17 cellular contexts compared by ENCODE assay signal in the genomic region with DNA sequence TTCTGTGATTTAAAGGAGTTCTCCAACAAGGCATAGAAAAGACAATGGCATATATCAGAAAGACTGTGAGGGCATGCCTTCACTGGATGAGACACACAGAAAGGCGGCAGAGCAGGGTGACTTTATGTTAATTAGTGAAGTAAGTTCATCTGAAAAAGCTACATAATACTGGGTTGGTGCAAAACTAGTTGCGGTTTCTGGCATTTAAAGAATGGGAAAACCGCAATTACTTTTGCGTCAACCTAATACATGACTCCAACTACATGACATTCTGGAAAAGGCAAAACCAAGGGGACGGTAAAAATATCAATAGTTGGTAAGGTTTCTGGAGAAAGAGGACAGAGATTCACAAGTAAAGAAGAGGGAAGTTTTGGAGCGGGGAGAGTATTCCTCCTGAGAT. TPM values are rescaled to one million over a fixed set of nuclear protein-coding genes. Genes with fewer than 3 reads are reported as not detected.
DNase-seq lines count a peak whose midpoint lies in the region; ATAC-seq, FAIRE-seq and TF ChIP-seq lines count a peak whose summit lies in the region.
"Had no signal": no experiment of that assay in that cellular context is flagged by ENCODE, and none has a peak within 500 bp of the region (broad histone marks: within the 10 kb centered on the region; RNA-seq: fewer than 3 reads in every experiment).

No MANE protein-coding gene starts in this region.

- in situ Hi-C loops in HepG2 (cut with HindIII; ENCODE audit: extremely low pct_ligation_motif_present, low pct_unique_long_range_greater_than_20kb): no loop called here

- H3K79me2 ChIP-seq in HepG2 (ENCODE audit: insufficient read depth, low read length) (no peaks in the 10 kb centered on the region), OCI-LY7 (ENCODE audit: insufficient read depth, low read depth, low read length) (no peaks in the 10 kb centered on the region)

- POLR2A ChIA-PET in HepG2 (lab: Yijun Ruan, JAX): no interaction called here
- POLR2A ChIA-PET in OCI-LY7 (lab: Charles Lee): no interaction called here

- no peak for TF ChIP-seq RAD21 in HepG2 (CRISPR knock-in tag; IDR thresholded peaks at IDR 0.05)

- TF ChIP-seq CTCF in HepG2 (CRISPR knock-in tag; IDR thresholded peaks at IDR 0.05): no peak
- no peak for TF ChIP-seq CTCF in right lobe of liver (IDR thresholded peaks at IDR 0.05)
- no peak for TF ChIP-seq CTCF in cardiac fibroblast (IDR thresholded peaks at IDR 0.05; ENCODE audit: low read depth, low read length)
- TF ChIP-seq CTCF in mesothelial cell of epicardium (IDR thresholded peaks at IDR 0.05; ENCODE audit: unreplicated experiment): no peak
- no peak for TF ChIP-seq CTCF in OCI-LY7 (conservative IDR thresholded peaks at IDR 0.05; ENCODE audit: low read length)

- ATAC-seq in HepG2 (no peak), right lobe of liver (no peak)

- H3K4me3 Mint-ChIP-seq in mesothelial cell of epicardium: no peak overlapping the region
- H3K4me3 Mint-ChIP-seq: CD8-positive, alpha-beta memory T cell had no signal

- WGBS in HepG2 (ENCODE audit: low lambda C conversion rate): 3% methylated on average over 6 of the region's 6 CpGs
- WGBS in right lobe of liver (ENCODE audit: insufficient coverage, low coverage, low lambda C conversion rate, missing lambda C conversion rate): 68% methylated on average over 5 of the region's 6 CpGs

- TF ChIP-seq EP300 in HepG2 (IDR thresholded peaks at IDR 0.05; ENCODE audit: low read depth in 2 of 2, low read length in 2 of 2): no peak
- TF ChIP-seq EP300 in HepG2 (CRISPR knock-in tag; IDR thresholded peaks at IDR 0.05; ENCODE audit: borderline replicate concordance): no peak

- no peak for TF ChIP-seq POLR2A in HepG2 (IDR thresholded peaks at IDR 0.05; ENCODE audit: insufficient read depth in 1 of 2, low read depth in 2 of 2, low read length in 2 of 2)
- no peak for TF ChIP-seq POLR2A in right lobe of liver (IDR thresholded peaks at IDR 0.05)

- H3K9ac ChIP-seq in HepG2 (ENCODE audit: insufficient read depth, low read depth, low read length): no peak overlapping the region
- H3K9ac ChIP-seq: BLaER1 had no signal

- H3K9me2 ChIP-seq in OCI-LY7 (ENCODE audit: insufficient read depth, low read length): no peaks in the 10 kb centered on the region

- H3K9me3 Mint-ChIP-seq in mesothelial cell of epicardium: no peaks in the 10 kb centered on the region
- H3K9me3 Mint-ChIP-seq: CD8-positive, alpha-beta memory T cell had no signal

- FAIRE-seq in HepG2 (lab: Jason Lieb, UNC): no peak

- no peaks in the 10 kb centered on the region for H3K36me3 ChIP-seq in HepG2 (replicated peaks in 1 of 2; ENCODE audit: control insufficient read depth in 1 of 2, insufficient read depth in 2 of 2, low read length in 2 of 2)
- no peaks in the 10 kb centered on the region for H3K36me3 ChIP-seq in right lobe of liver
- no peaks in the 10 kb centered on the region for H3K36me3 ChIP-seq in OCI-LY7 (ENCODE audit: insufficient read depth, low read length)
- H3K36me3 ChIP-seq: BLaER1 had no signal

- H3K36me3 Mint-ChIP-seq in mesothelial cell of epicardium: no peaks in the 10 kb centered on the region
- H3K36me3 Mint-ChIP-seq: CD8-positive, alpha-beta memory T cell had no signal

- H3K4me2 ChIP-seq in HepG2 (ENCODE audit: low read depth, low read length): no peak overlapping the region
- H3K4me2 ChIP-seq in OCI-LY7 (ENCODE audit: low read length): no peak overlapping the region
- H3K4me2 ChIP-seq: BLaER1, PC-9 had no signal

- H3K9me3 ChIP-seq in HepG2 (ENCODE audit: low read length) (no peaks in the 10 kb centered on the region), right lobe of liver (no peaks in the 10 kb centered on the region), OCI-LY7 (ENCODE audit: low read length) (no peaks in the 10 kb centered on the region)
- H3K9me3 ChIP-seq: BLaER1 had no signal

- peak overlapping the region; percentile 73 for H3K27ac Mint-ChIP-seq in mesothelial cell of epicardium

- H3K4me1 ChIP-seq in HepG2 (ENCODE audit: insufficient read depth, low read length) (no peaks in the 10 kb centered on the region), right lobe of liver (no peaks in the 10 kb centered on the region), OCI-LY7 (ENCODE audit: insufficient read depth, low read length, poor library complexity, severe bottlenecking) (no peaks in the 10 kb centered on the region)
- H3K4me1 ChIP-seq: BLaER1 had no signal

- H4K20me1 ChIP-seq in HepG2 (ENCODE audit: insufficient read depth, low read length) (no peaks in the 10 kb centered on the region), OCI-LY7 (ENCODE audit: insufficient read depth, low read length) (no peaks in the 10 kb centered on the region)
- H4K20me1 ChIP-seq: BLaER1 had no signal

- CTCF ChIA-PET in HepG2 (lab: Yijun Ruan, JAX; ENCODE audit: low intra/inter-chr PET ratio, low total read pairs) (no interaction called here), OCI-LY7 (lab: Charles Lee; ENCODE audit: unreplicated experiment) (no interaction called here)

- H3K4me1 Mint-ChIP-seq in mesothelial cell of epicardium: peaks cover 17% of the 10 kb centered on the region
- H3K4me1 Mint-ChIP-seq: CD8-positive, alpha-beta memory T cell had no signal

- DNase-seq in HepG2 (ENCODE audit: low spot score) (no peak), right lobe of liver (no peak), cardiac fibroblast (ENCODE audit: low read depth in 2 of 2) (peak; percentile 14 to 18), mesothelial cell of epicardium (ENCODE audit: low spot score in 2 of 2, unreplicated experiment in 2 of 2) (no peak), NCI-H187 (lab: John Stamatoyannopoulos, UW) (no peak), NCI-H345 treated with DMSO at 0.1 percent for 48 hours (lab: John Stamatoyannopoulos, UW; ENCODE audit: unreplicated experiment) (no peak), OCI-LY7 (ENCODE audit: low spot score) (no peak)
- no peak for DNase-seq in effector CD4-positive, alpha-beta T cell
- DNase-seq: 8988T; CD8-positive, alpha-beta memory T cell; DMS 273 treated with DMSO at 0.1 percent for 48 hours; NCI-H1436; NCI-H2081; PC-9; Right ventricle myocardium superior had no signal

- H3K27me3 ChIP-seq in HepG2 (ENCODE audit: control insufficient read depth in 1 of 2, insufficient read depth in 2 of 2, low read length in 2 of 2) (peaks cover 0 to 12% of the 10 kb centered on the region in 2 experiments; a peak in 1 of 5 replicates), right lobe of liver (no peaks in the 10 kb centered on the region)
- H3K27me3 ChIP-seq: BLaER1 had no signal

- intact Hi-C loops in HepG2 (cut with micrococcal nuclease; ENCODE audit: unreplicated experiment): no loop called here
- intact Hi-C loops in right lobe of liver (cut with DNase I): no loop called here
- intact Hi-C loops in OCI-LY7 (cut with micrococcal nuclease; ENCODE audit: unreplicated experiment): no loop called here

- H3K27me3 Mint-ChIP-seq in mesothelial cell of epicardium (ENCODE audit: low read depth): no peaks in the 10 kb centered on the region

- no peak overlapping the region for H3K4me3 ChIP-seq in HepG2 (replicated peaks in 1 of 3; ENCODE audit: insufficient read depth in 1 of 3, low read depth in 2 of 3, low read length in 3 of 3)
- no peak overlapping the region for H3K4me3 ChIP-seq in right lobe of liver
- no peak overlapping the region for H3K4me3 ChIP-seq in cardiac fibroblast (replicated peaks in 1 of 2; ENCODE audit: low read depth in 2 of 2, low read length in 2 of 2)
- H3K4me3 ChIP-seq in OCI-LY7 (ENCODE audit: low read depth, low read length, poor library complexity, severe bottlenecking): no peak overlapping the region
- H3K4me3 ChIP-seq: BLaER1, PC-9 had no signal

- BruUV-seq in HepG2 (replicated peaks; lab: Mats Ljungman, UMichigan) (no TSS peak), OCI-LY7 (replicated peaks; lab: Mats Ljungman, UMichigan) (no TSS peak)

- H3K27ac ChIP-seq in HepG2 (ENCODE audit: extremely low read length, insufficient read depth, low read length): no peak overlapping the region
- no peak overlapping the region for H3K27ac ChIP-seq in right lobe of liver
- H3K27ac ChIP-seq in OCI-LY7 (ENCODE audit: low read depth, low read length, poor library complexity, severe bottlenecking): no peak overlapping the region
- H3K27ac ChIP-seq: BLaER1, PC-9 had no signal

- no peak overlapping the region for H2AFZ ChIP-seq in HepG2 (ENCODE audit: low read length)
- no peak overlapping the region for H2AFZ ChIP-seq in OCI-LY7 (ENCODE audit: low read length)
- H2AFZ ChIP-seq: PC-9 had no signal

RNA-seq across cellular contexts. Expression of gene RFPL1, which starts 5.1 kb away (rescaled TPM):
- total RNA-seq in HepG2 (2016; rRNA removed; fragmentation: Illumina TruSeq; extraction: Trizol): not detected in 2 replicates
- total RNA-seq in HepG2 (2016; cell fraction: cytosol; rRNA removed; fragmentation: Illumina TruSeq; extraction: Trizol; ENCODE audit: low read depth): not detected in 2 replicates
- total RNA-seq in HepG2 (2016; cell fraction: insoluble cytoplasmic fraction; rRNA removed; fragmentation: Illumina TruSeq; extraction: Trizol): not detected in 2 replicates
- not detected in 2 replicates for total RNA-seq in HepG2 (2016; cell fraction: membrane; rRNA removed; fragmentation: Illumina TruSeq; extraction: Trizol)
- total RNA-seq in HepG2 (2016; cell fraction: nucleus; rRNA removed; fragmentation: Illumina TruSeq; extraction: Trizol): not detected in 2 replicates
- not detected in 2 replicates for polyA plus RNA-seq in HepG2 (2011; rRNA removed)
- not detected in 2 replicates for polyA plus RNA-seq in HepG2 (2011; cell fraction: cytosol; rRNA removed)
- not detected in 2 replicates for polyA plus RNA-seq in HepG2 (2011; cell fraction: nucleus; rRNA removed)
- polyA plus RNA-seq in HepG2 (2012): not detected in 2 replicates
- polyA plus RNA-seq in HepG2 (2016; cell fraction: cytosol; fragmentation: Illumina TruSeq; extraction: Trizol; ENCODE audit: low read depth): not detected in 2 replicates
- not detected in 2 replicates for polyA plus RNA-seq in HepG2 (2016; cell fraction: insoluble cytoplasmic fraction; fragmentation: Illumina TruSeq; extraction: Trizol; ENCODE audit: low read depth)
- polyA plus RNA-seq in HepG2 (2016; cell fraction: membrane; fragmentation: Illumina TruSeq; extraction: Trizol; ENCODE audit: low read depth): not detected in 2 replicates
- not detected in 2 replicates for polyA plus RNA-seq in HepG2 (2016; cell fraction: nucleus; fragmentation: Illumina TruSeq; extraction: Trizol; ENCODE audit: insufficient read depth, low read depth)
- polyA minus RNA-seq in HepG2 (2011; rRNA and poly(A)+ RNA removed; ENCODE audit: low replicate concordance): not detected in 2 replicates
- polyA minus RNA-seq in HepG2 (2011; cell fraction: cytosol; rRNA and poly(A)+ RNA removed): not detected in 2 replicates
- polyA minus RNA-seq in HepG2 (2011; cell fraction: nucleus; rRNA and poly(A)+ RNA removed): not detected in 2 replicates
- under 1 TPM in 2 of 6 experiments, not detected in 4; 0.35 to 0.37 TPM for total RNA-seq in right lobe of liver
- total RNA-seq in mesothelial cell of epicardium: 0.29 to 0.63 TPM (median 0.54 TPM) in 3 replicates
- not detected in 2 replicates for total RNA-seq in OCI-LY7 (2014; rRNA removed; shearing (Covaris generic))
- total RNA-seq in OCI-LY7 (2022): not detected in 2 replicates
- total RNA-seq: CD8-positive, alpha-beta memory T cell; PC-9; Right ventricle myocardium superior had no signal
- polyA plus RNA-seq: CD8-positive, alpha-beta memory T cell had no signal

RNA-seq across cellular contexts. Expression of gene NEFH, which starts 36.6 kb away (rescaled TPM):
- not detected in 2 replicates for total RNA-seq in HepG2 (2016; rRNA removed; fragmentation: Illumina TruSeq; extraction: Trizol)
- not detected in 2 replicates for total RNA-seq in HepG2 (2016; cell fraction: cytosol; rRNA removed; fragmentation: Illumina TruSeq; extraction: Trizol; ENCODE audit: low read depth)
- not detected in 2 replicates for total RNA-seq in HepG2 (2016; cell fraction: insoluble cytoplasmic fraction; rRNA removed; fragmentation: Illumina TruSeq; extraction: Trizol)
- not detected in 2 replicates for total RNA-seq in HepG2 (2016; cell fraction: membrane; rRNA removed; fragmentation: Illumina TruSeq; extraction: Trizol)
- total RNA-seq in HepG2 (2016; cell fraction: nucleus; rRNA removed; fragmentation: Illumina TruSeq; extraction: Trizol): not detected in 2 replicates
- polyA plus RNA-seq in HepG2 (2011; rRNA removed): not detected in 2 replicates
- not detected in 2 replicates for polyA plus RNA-seq in HepG2 (2011; cell fraction: cytosol; rRNA removed)
- not detected in 2 replicates for polyA plus RNA-seq in HepG2 (2011; cell fraction: nucleus; rRNA removed)
- not detected in 2 replicates for polyA plus RNA-seq in HepG2 (2012)
- not detected in 2 replicates for polyA plus RNA-seq in HepG2 (2016; cell fraction: cytosol; fragmentation: Illumina TruSeq; extraction: Trizol; ENCODE audit: low read depth)
- polyA plus RNA-seq in HepG2 (2016; cell fraction: insoluble cytoplasmic fraction; fragmentation: Illumina TruSeq; extraction: Trizol; ENCODE audit: low read depth): not detected in 2 replicates
- not detected in 2 replicates for polyA plus RNA-seq in HepG2 (2016; cell fraction: membrane; fragmentation: Illumina TruSeq; extraction: Trizol; ENCODE audit: low read depth)
- not detected in 2 replicates for polyA plus RNA-seq in HepG2 (2016; cell fraction: nucleus; fragmentation: Illumina TruSeq; extraction: Trizol; ENCODE audit: insufficient read depth, low read depth)
- 0.12 TPM in 1 of 2 replicates, not detected in the other for polyA minus RNA-seq in HepG2 (2011; rRNA and poly(A)+ RNA removed; ENCODE audit: low replicate concordance)
- not detected in 2 replicates for polyA minus RNA-seq in HepG2 (2011; cell fraction: cytosol; rRNA and poly(A)+ RNA removed)
- not detected in 2 replicates for polyA minus RNA-seq in HepG2 (2011; cell fraction: nucleus; rRNA and poly(A)+ RNA removed)
- under 1 TPM in 5 of 6 experiments, not detected in 1; 0.06 to 0.40 (median 0.09) TPM for total RNA-seq in right lobe of liver
- total RNA-seq in mesothelial cell of epicardium: 3.4 to 4.3 TPM (median 3.5 TPM) in 3 replicates
- total RNA-seq in OCI-LY7 (2014; rRNA removed; shearing (Covaris generic)): not detected in 2 replicates
- total RNA-seq in OCI-LY7 (2022): not detected in 2 replicates
- total RNA-seq: H4 had no signal

RNA-seq across cellular contexts. Expression of gene AP1B1, which starts 55.1 kb away (rescaled TPM):
- total RNA-seq in HepG2 (2016; rRNA removed; fragmentation: Illumina TruSeq; extraction: Trizol): 28.9 and 29.7 TPM in 2 replicates
- 5.7 and 5.9 TPM in 2 replicates for total RNA-seq in HepG2 (2016; cell fraction: cytosol; rRNA removed; fragmentation: Illumina TruSeq; extraction: Trizol; ENCODE audit: low read depth)
- 26.4 and 28.8 TPM in 2 replicates for total RNA-seq in HepG2 (2016; cell fraction: insoluble cytoplasmic fraction; rRNA removed; fragmentation: Illumina TruSeq; extraction: Trizol)
- total RNA-seq in HepG2 (2016; cell fraction: membrane; rRNA removed; fragmentation: Illumina TruSeq; extraction: Trizol): 13.5 and 15.5 TPM in 2 replicates
- 18.1 and 19.1 TPM in 2 replicates for total RNA-seq in HepG2 (2016; cell fraction: nucleus; rRNA removed; fragmentation: Illumina TruSeq; extraction: Trizol)
- polyA plus RNA-seq in HepG2 (2011; rRNA removed): 26.0 and 26.6 TPM in 2 replicates
- 16.8 and 22.0 TPM in 2 replicates for polyA plus RNA-seq in HepG2 (2011; cell fraction: cytosol; rRNA removed)
- 34.0 and 38.2 TPM in 2 replicates for polyA plus RNA-seq in HepG2 (2011; cell fraction: nucleus; rRNA removed)
- 20.3 and 22.7 TPM in 2 replicates for polyA plus RNA-seq in HepG2 (2012)
- 4.3 and 4.6 TPM in 2 replicates for polyA plus RNA-seq in HepG2 (2016; cell fraction: cytosol; fragmentation: Illumina TruSeq; extraction: Trizol; ENCODE audit: low read depth)
- polyA plus RNA-seq in HepG2 (2016; cell fraction: insoluble cytoplasmic fraction; fragmentation: Illumina TruSeq; extraction: Trizol; ENCODE audit: low read depth): 22.1 and 30.0 TPM in 2 replicates
- polyA plus RNA-seq in HepG2 (2016; cell fraction: membrane; fragmentation: Illumina TruSeq; extraction: Trizol; ENCODE audit: low read depth): 9.7 and 10.4 TPM in 2 replicates
- 30.2 and 32.6 TPM in 2 replicates for polyA plus RNA-seq in HepG2 (2016; cell fraction: nucleus; fragmentation: Illumina TruSeq; extraction: Trizol; ENCODE audit: insufficient read depth, low read depth)
- polyA minus RNA-seq in HepG2 (2011; rRNA and poly(A)+ RNA removed; ENCODE audit: low replicate concordance): 92.9 and 98.5 TPM in 2 replicates
- polyA minus RNA-seq in HepG2 (2011; cell fraction: cytosol; rRNA and poly(A)+ RNA removed): 32.7 and 33.4 TPM in 2 replicates
- polyA minus RNA-seq in HepG2 (2011; cell fraction: nucleus; rRNA and poly(A)+ RNA removed): 19.2 and 21.4 TPM in 2 replicates
- total RNA-seq in right lobe of liver: 10 to 100 TPM; 35.7 to 63.2 (median 44.4) TPM
- total RNA-seq in mesothelial cell of epicardium: 40.3 to 43.9 TPM (median 41.0 TPM) in 3 replicates
- total RNA-seq in OCI-LY7 (2014; rRNA removed; shearing (Covaris generic)): 84.6 and 111 TPM in 2 replicates
- 156 and 162 TPM in 2 replicates for total RNA-seq in OCI-LY7 (2022)

Comparison
In these comparisons a context has a peak if more than half of its experiments do, and no peak if none do; other contexts are left out.
1. DNase-seq: peak in cardiac fibroblast (2 of 2); none in HepG2 (single experiment), right lobe of liver (0 of 3), mesothelial cell of epicardium (0 of 2), NCI-H187 (0 of 2), NCI-H345 treated with DMSO at 0.1 percent for 48 hours (single experiment), OCI-LY7 (single experiment) and effector CD4-positive, alpha-beta T cell (single experiment).